ENCODE assay signal across 18 cellular contexts in the genomic region with DNA sequence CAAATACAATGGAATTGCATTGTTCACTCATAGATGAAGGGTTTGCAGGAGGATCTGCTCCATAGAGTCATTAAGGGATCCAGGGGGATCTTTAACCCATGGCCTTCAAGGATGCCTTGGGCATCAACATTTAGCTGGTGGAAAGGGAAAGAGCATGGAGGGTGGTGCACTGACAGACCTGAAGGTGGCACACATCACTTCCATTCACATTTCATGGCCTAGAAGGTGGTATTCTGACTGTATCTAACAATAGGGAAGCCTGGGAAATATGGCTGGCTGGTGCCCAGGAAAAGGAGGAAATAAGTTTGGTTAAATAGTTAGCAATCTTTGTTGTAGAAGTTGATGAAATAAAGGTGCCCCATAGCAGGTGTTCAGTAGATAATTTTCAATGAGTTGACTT.
DNase-seq lines count a peak whose midpoint lies in the region; ATAC-seq, FAIRE-seq and TF ChIP-seq lines count a peak whose summit lies in the region.
"Had no signal": no experiment of that assay in that cellular context is flagged by ENCODE, and none has a peak within 500 bp of the region (broad histone marks: within the 10 kb centered on the region; RNA-seq: fewer than 3 reads in every experiment).

No MANE protein-coding gene starts in this region.

- H3K56ac ChIP-seq in H1 (replicated peaks; ENCODE audit: insufficient read length, low read depth, low read length) = no peak overlapping the region

- intact Hi-C loops in right lobe of liver (cut with DNase I) = no loop called here

- H3K23ac ChIP-seq in H1 (ENCODE audit: insufficient read length) = no peak overlapping the region

- H2AK5ac ChIP-seq in H1 (ENCODE audit: low read depth, low read length) = no peak overlapping the region

- H3K14ac ChIP-seq in H1 (ENCODE audit: insufficient read length) = no peak overlapping the region

- no peaks in the 10 kb centered on the region; the same call in 1 of the 2 replicates for H3K79me1 ChIP-seq in H1 (ENCODE audit: low read depth, low read length)

- ATAC-seq in right lobe of liver (peak; percentile 27 to 73 (median 44)), HG03378 (IDR thresholded peaks at IDR 0.05; ENCODE audit: unreplicated experiment) (no peak)
- ATAC-seq: SK-N-SH treated with all-trans-retinoic acid at 6 μM for 48 hours had no signal

- H3K4me2 ChIP-seq in Loucy (ENCODE audit: low read depth, low read length, poor library complexity, severe bottlenecking) = no peak overlapping the region
- no peak overlapping the region for H3K4me2 ChIP-seq in H1 (ENCODE audit: insufficient read depth in 1 of 2, low read depth in 2 of 2, low read length in 2 of 2)
- H3K4me2 ChIP-seq: BLaER1 had no signal

- TF ChIP-seq POLR2A in H1 (IDR thresholded peaks at IDR 0.05; ENCODE audit: control extremely low read depth in 1 of 2, low read depth in 2 of 2, low read length in 2 of 2) (no peak), right lobe of liver (IDR thresholded peaks at IDR 0.05) (no peak)

- TF ChIP-seq EP300 in H1 (IDR thresholded peaks at IDR 0.05; ENCODE audit: borderline replicate concordance in 1 of 2, low read depth in 2 of 2, low read length in 2 of 2) = no peak

- no peak overlapping the region for H2BK5ac ChIP-seq in H1 (ENCODE audit: low read depth, low read length)

- no peaks in the 10 kb centered on the region for H3K79me2 ChIP-seq in Loucy (ENCODE audit: insufficient read depth, low read length)
- H3K79me2 ChIP-seq in H1 (ENCODE audit: control insufficient read depth in 1 of 2, insufficient read depth in 2 of 2, low read length in 2 of 2) = no peaks in the 10 kb centered on the region

- DNase-seq in DMS53 (lab: John Stamatoyannopoulos, UW) (peak; percentile 36), DMS53 treated with DMSO at 0.1 percent for 48 hours (lab: John Stamatoyannopoulos, UW; ENCODE audit: unreplicated experiment) (no peak), H1 (ENCODE audit: low read depth in 1 of 2, low spot score in 2 of 2) (no peak), right lobe of liver (no peak), dedifferentiated amniotic fluid mesenchymal stem cell (ENCODE audit: extremely low spot score) (no peak), RPMI8226 (no peak)
- DNase-seq: CD8-positive, alpha-beta memory T cell; H7; KBM-7; NCI-H1417 treated with DMSO at 0.1 percent for 48 hours; NCI-H2029; NCI-H510A had no signal

- POLR2A ChIA-PET in H1 (lab: Charles Lee; ENCODE audit: partially characterized antibody) = no interaction called here

- H2AFZ ChIP-seq in Loucy (ENCODE audit: low read length) = no peak overlapping the region
- H2AFZ ChIP-seq in H1 (ENCODE audit: low read length) = no peak overlapping the region

- FAIRE-seq in H1 (lab: Jason Lieb, UNC) = peak; percentile 13

- H3K9me2 ChIP-seq in Loucy (replicated peaks; ENCODE audit: low read depth, low read length) = no peaks in the 10 kb centered on the region

- H3F3A ChIP-seq in Loucy (ENCODE audit: low read depth) = no peaks in the 10 kb centered on the region

- H3K23me2 ChIP-seq in H1 (ENCODE audit: low read depth, low read length) = no peaks in the 10 kb centered on the region

- no peak overlapping the region for H3K4me3 ChIP-seq in Loucy (ENCODE audit: low read length, poor library complexity, severe bottlenecking)
- H3K4me3 ChIP-seq in H1 (ENCODE audit: extremely low read depth in 1 of 4, insufficient read depth in 2 of 4, low read depth in 3 of 4, low read length in 4 of 4) = no peak overlapping the region
- no peak overlapping the region for H3K4me3 ChIP-seq in right lobe of liver
- H3K4me3 ChIP-seq: BLaER1 had no signal

- no peaks in the 10 kb centered on the region for H3K4me1 ChIP-seq in Loucy (ENCODE audit: insufficient read depth, low read length, poor library complexity, severe bottlenecking)
- H3K4me1 ChIP-seq in H1 (replicated peaks in 1 of 4; ENCODE audit: control insufficient read depth in 3 of 4, insufficient read depth in 4 of 4, low read length in 3 of 4) = peaks cover 0 to 4% (median 1%) of the 10 kb centered on the region in 4 experiments; a peak in 2 of 7 replicates
- H3K4me1 ChIP-seq in right lobe of liver = no peaks in the 10 kb centered on the region
- H3K4me1 ChIP-seq: BLaER1 had no signal

- H4K20me1 ChIP-seq in Loucy (ENCODE audit: insufficient read depth, low read length, poor library complexity, severe bottlenecking) (no peaks in the 10 kb centered on the region), H1 (replicated peaks in 1 of 2; ENCODE audit: control insufficient read depth in 1 of 2, insufficient read depth in 2 of 2, low read length in 2 of 2) (no peaks in the 10 kb centered on the region)
- H4K20me1 ChIP-seq: BLaER1 had no signal

- H4K5ac ChIP-seq in H1 (ENCODE audit: insufficient read length, low read depth, low read length) = no peak overlapping the region

- no peak overlapping the region for H2BK120ac ChIP-seq in H1 (replicated peaks; ENCODE audit: low read depth, low read length)

- H3K36me3 ChIP-seq in Loucy (ENCODE audit: insufficient read depth, low read length) (no peaks in the 10 kb centered on the region), H1 (ENCODE audit: control insufficient read depth in 2 of 4, insufficient read depth in 4 of 4, low read length in 3 of 4) (no peaks in the 10 kb centered on the region), right lobe of liver (no peaks in the 10 kb centered on the region)
- H3K36me3 ChIP-seq: BLaER1 had no signal

- CTCF ChIA-PET in H1 (lab: Charles Lee; ENCODE audit: partially characterized antibody) = interaction anchor here (1.4 to 1.8 kb wide), 2 partner anchors 21 to 39 kb away, joined by 3 to 6 read pairs; no protein-coding TSS in a partner anchor

- no peak overlapping the region for H2BK20ac ChIP-seq in H1 (ENCODE audit: low read length)

- no peak overlapping the region for H3K18ac ChIP-seq in H1 (ENCODE audit: extremely low read depth, low read length)

- no peak overlapping the region for H2BK12ac ChIP-seq in H1 (ENCODE audit: low read depth, low read length)

- H2BK15ac ChIP-seq in H1 (ENCODE audit: low read length) = no peak overlapping the region

- H4K91ac ChIP-seq in H1 (replicated peaks; ENCODE audit: insufficient read length, low read length) = no peak overlapping the region

- peak in 1 of 2 experiments; percentile 7; a peak in 1 of 4 replicates for TF ChIP-seq RAD21 in H1 (IDR thresholded peaks at IDR 0.05 in 1 of 2, conservative IDR thresholded peaks at IDR 0.05 in 1 of 2; ENCODE audit: low read depth in 2 of 2, low read length in 2 of 2)

- H3K27ac ChIP-seq in H1 (ENCODE audit: low read depth, low read length) (no peak overlapping the region), right lobe of liver (no peak overlapping the region)
- H3K27ac ChIP-seq: 22Rv1, BLaER1, HL-60 had no signal

- H3K27me3 ChIP-seq in Loucy (ENCODE audit: insufficient read depth, low read length, poor library complexity, severe bottlenecking) (no peaks in the 10 kb centered on the region), H1 (replicated peaks in 1 of 4; ENCODE audit: control insufficient read depth in 3 of 4, extremely low read depth in 1 of 4, insufficient read depth in 3 of 4, low read length in 3 of 4) (no peaks in the 10 kb centered on the region), right lobe of liver (no peaks in the 10 kb centered on the region)
- H3K27me3 ChIP-seq: BLaER1 had no signal

- H3K4ac ChIP-seq in H1 (replicated peaks; ENCODE audit: insufficient read length, low read depth, low read length) = no peak overlapping the region

- TF ChIP-seq CTCF in Loucy (conservative IDR thresholded peaks at IDR 0.05; ENCODE audit: low read length) = peak; percentile 49
- TF ChIP-seq CTCF in H1 (IDR thresholded peaks at IDR 0.05; ENCODE audit: control extremely low read depth in 1 of 3, insufficient read depth in 1 of 3, low read depth in 1 of 3, low read length in 3 of 3) = peak in 1 of 3 experiments; percentile 9; a peak in 1 of 4 replicates
- peak in 3 of 4 donors; percentile 5 to 22 (median 11) for TF ChIP-seq CTCF in right lobe of liver (IDR thresholded peaks at IDR 0.05)

- no peak overlapping the region for H4K8ac ChIP-seq in H1 (ENCODE audit: extremely low read depth, insufficient read depth, low read length)

- no peak overlapping the region for H3K9ac ChIP-seq in Loucy (ENCODE audit: low read depth, low read length, poor library complexity, severe bottlenecking)
- H3K9ac ChIP-seq in H1 (replicated peaks in 1 of 4; ENCODE audit: extremely low read depth in 1 of 4, low read depth in 3 of 4, low read length in 3 of 4) = no peak overlapping the region
- H3K9ac ChIP-seq: BLaER1 had no signal

- H3K9me3 ChIP-seq in Loucy (ENCODE audit: insufficient read depth, low read depth, low read length) (no peaks in the 10 kb centered on the region), H1 (ENCODE audit: insufficient read depth in 2 of 2, low read depth in 1 of 2, low read length in 1 of 2) (no peaks in the 10 kb centered on the region), right lobe of liver (no peaks in the 10 kb centered on the region)
- H3K9me3 ChIP-seq: BLaER1 had no signal

TF ChIP-seq in H1, 55 proteins besides CTCF, POLR2A, EP300 and RAD21:
- no peak for TF ChIP-seq CBX5 (IDR thresholded peaks at IDR 0.05; ENCODE audit: low read depth, low read length)
